In genomic region chr6:2725999-2726567, GRCh38 we compare ENCODE assay signal across 9 cellular contexts. TPM values are rescaled to one million over a fixed set of nuclear protein-coding genes. Genes with fewer than 3 reads are reported as not detected.
DNase-seq lines count a peak whose midpoint lies in the region; ATAC-seq and TF ChIP-seq lines count a peak whose summit lies in the region.
"Had no signal": no experiment of that assay in that cellular context is flagged by ENCODE, and none has a peak within 500 bp of the region (broad histone marks: within the 10 kb centered on the region; RNA-seq: fewer than 3 reads in every experiment).

No MANE protein-coding gene starts in this region.

- H3K9me3 ChIP-seq in left ventricle myocardium inferior (replicated peaks): no peaks in the 10 kb centered on the region
- H3K9me3 ChIP-seq in stomach smooth muscle (ENCODE audit: control insufficient read depth in 2 of 2, low read length in 2 of 2): no peaks in the 10 kb centered on the region

- no peaks in the 10 kb centered on the region for H3K27me3 Mint-ChIP-seq in activated naive CD8-positive, alpha-beta T cell treated with anti-CD3 and anti-CD28 coated beads, Interleukin-2, amount 50 U/mL, for 24 hours

- intact Hi-C loops in Right ventricle myocardium superior (cut with DNase I) (no loop called here), left ventricle myocardium inferior (cut with micrococcal nuclease) (no loop called here)

- H3K4me3 ChIP-seq in left ventricle myocardium inferior: no peak overlapping the region
- no peak overlapping the region for H3K4me3 ChIP-seq in stomach smooth muscle (ENCODE audit: low read length in 2 of 2)
- H3K4me3 ChIP-seq: BLaER1 treated with 17β-estradiol and CSF1 and Interleukin-3, amounts not matched to agents 10 nM and 100 nM had no signal

- H3K4me1 ChIP-seq in left ventricle myocardium inferior: peaks cover 47% of the 10 kb centered on the region
- peaks cover 12% of the 10 kb centered on the region for H3K4me1 ChIP-seq in stomach smooth muscle (ENCODE audit: control insufficient read depth, insufficient read depth, low read length)

- H3K27me3 ChIP-seq in left ventricle myocardium inferior (ENCODE audit: low read depth) (no peaks in the 10 kb centered on the region), stomach smooth muscle (ENCODE audit: control insufficient read depth in 1 of 2, insufficient read depth in 2 of 2, low read length in 2 of 2) (no peaks in the 10 kb centered on the region)
- H3K27me3 ChIP-seq: BLaER1 treated with 17β-estradiol and CSF1 and Interleukin-3, amounts not matched to agents 10 nM and 100 nM had no signal

- H3K36me3 ChIP-seq in left ventricle myocardium inferior: peaks cover 3% of the 10 kb centered on the region
- H3K36me3 ChIP-seq in stomach smooth muscle (ENCODE audit: control insufficient read depth in 2 of 2, insufficient read depth in 2 of 2, low read length in 2 of 2): no peaks in the 10 kb centered on the region
- H3K36me3 ChIP-seq: BLaER1 treated with 17β-estradiol and CSF1 and Interleukin-3, amounts not matched to agents 10 nM and 100 nM had no signal

- no peak for DNase-seq in Right ventricle myocardium superior
- DNase-seq in left ventricle myocardium inferior: no peak
- peak; percentile 27 for DNase-seq in LHCN-M2 (ENCODE audit: low read depth)
- DNase-seq in dermis blood vessel endothelial cell: peak; percentile 68
- DNase-seq in NCI-H82 treated with DMSO at 0.1 percent for 48 hours (lab: John Stamatoyannopoulos, UW; ENCODE audit: unreplicated experiment): no peak
- DNase-seq in NCI-H2227 treated with DMSO at 0.1 percent for 48 hours (lab: John Stamatoyannopoulos, UW): no peak
- DNase-seq in activated naive CD8-positive, alpha-beta T cell treated with anti-CD3 and anti-CD28 coated beads, Interleukin-2, amount 50 U/mL, for 24 hours: no peak

- no peak overlapping the region for H3K27ac Mint-ChIP-seq in activated naive CD8-positive, alpha-beta T cell treated with anti-CD3 and anti-CD28 coated beads, Interleukin-2, amount 50 U/mL, for 24 hours

- peaks cover 6% of the 10 kb centered on the region for H3K9me3 Mint-ChIP-seq in activated naive CD8-positive, alpha-beta T cell treated with anti-CD3 and anti-CD28 coated beads, Interleukin-2, amount 50 U/mL, for 24 hours

- H3K4me3 Mint-ChIP-seq in activated naive CD8-positive, alpha-beta T cell treated with anti-CD3 and anti-CD28 coated beads, Interleukin-2, amount 50 U/mL, for 24 hours: no peak overlapping the region

- no peak overlapping the region for H3K9ac ChIP-seq in stomach smooth muscle (ENCODE audit: low read length in 2 of 2)
- H3K9ac ChIP-seq: BLaER1 treated with 17β-estradiol and CSF1 and Interleukin-3, amounts not matched to agents 10 nM and 100 nM had no signal

- H3K36me3 Mint-ChIP-seq in activated naive CD8-positive, alpha-beta T cell treated with anti-CD3 and anti-CD28 coated beads, Interleukin-2, amount 50 U/mL, for 24 hours (ENCODE audit: low read depth): peaks cover 4% of the 10 kb centered on the region

- no peaks in the 10 kb centered on the region for H3K4me1 Mint-ChIP-seq in activated naive CD8-positive, alpha-beta T cell treated with anti-CD3 and anti-CD28 coated beads, Interleukin-2, amount 50 U/mL, for 24 hours

- no peak for TF ChIP-seq CTCF in left ventricle myocardium inferior (IDR thresholded peaks at IDR 0.05; ENCODE audit: borderline replicate concordance)

- peak; percentile 22 for ATAC-seq in Right ventricle myocardium superior (ENCODE audit: poor library complexity)
- ATAC-seq in activated naive CD8-positive, alpha-beta T cell treated with anti-CD3 and anti-CD28 coated beads, Interleukin-2, amount 50 U/mL, for 24 hours: no peak

- no peak overlapping the region for H3K27ac ChIP-seq in left ventricle myocardium inferior (replicated peaks)
- H3K27ac ChIP-seq in stomach smooth muscle (ENCODE audit: low read length): peak overlapping the region; percentile 6
- H3K27ac ChIP-seq: BLaER1 treated with 17β-estradiol and CSF1 and Interleukin-3, amounts not matched to agents 10 nM and 100 nM had no signal

RNA-seq across cellular contexts. Expression of gene MYLK4, which starts 24.6 kb away (rescaled TPM):
- 1.4 TPM for total RNA-seq in Right ventricle myocardium superior
- 1.2 TPM for total RNA-seq in left ventricle myocardium inferior
- 0.26 and 0.40 TPM in 2 replicates for total RNA-seq in LHCN-M2 (2014; rRNA removed)
- polyA plus RNA-seq in LHCN-M2 (2012): 0.10 TPM
- total RNA-seq in dermis blood vessel endothelial cell: 0.51 and 0.65 TPM in 2 replicates

RNA-seq across cellular contexts. Expression of gene WRNIP1, which starts 39.1 kb away (rescaled TPM):
- total RNA-seq in Right ventricle myocardium superior: 39.8 TPM
- 39.4 TPM for total RNA-seq in left ventricle myocardium inferior
- total RNA-seq in LHCN-M2 (2014; rRNA removed): 66.4 and 75.0 TPM in 2 replicates
- 26.8 TPM for polyA plus RNA-seq in LHCN-M2 (2012)
- total RNA-seq in dermis blood vessel endothelial cell: 73.6 and 77.3 TPM in 2 replicates

Comparison
In these comparisons a context has a peak if more than half of its experiments do, and no peak if none do; other contexts are left out.
1. DNase-seq: peak in LHCN-M2 (single experiment) and dermis blood vessel endothelial cell (single experiment); none in Right ventricle myocardium superior (single experiment), left ventricle myocardium inferior (single experiment), NCI-H82 treated with DMSO at 0.1 percent for 48 hours (single experiment), NCI-H2227 treated with DMSO at 0.1 percent for 48 hours (single experiment) and activated naive CD8-positive, alpha-beta T cell treated with anti-CD3 and anti-CD28 coated beads, Interleukin-2, amount 50 U/mL, for 24 hours (single experiment).